7 cellular contexts compared by ENCODE assay signal in genomic region chr21:33383056-33383888, GRCh38. TPM values are rescaled to one million over a fixed set of nuclear protein-coding genes. Genes with fewer than 3 reads are reported as not detected.
A peak's percentile ranks its signal among the peaks of the same experiment; 100 is the strongest.
DNase-seq lines count a peak whose midpoint lies in the region; ATAC-seq lines count a peak whose summit lies in the region.

No MANE protein-coding gene starts in this region.

- peak; percentile 84 for ATAC-seq in GM18873 (IDR thresholded peaks at IDR 0.05; ENCODE audit: low FRiP score, unreplicated experiment)
- ATAC-seq in HG03097 (IDR thresholded peaks at IDR 0.05; ENCODE audit: low FRiP score, unreplicated experiment): peak; percentile 61
- ATAC-seq in right cardiac atrium: peak; percentile 51 to 58

- peaks cover 65% of the 10 kb centered on the region for H3K27me3 Mint-ChIP-seq in activated naive CD4-positive, alpha-beta T cell treated with anti-CD3 and anti-CD28 coated beads, Interleukin-2, amount 10 ng/mL, durations not matched to agents 7 days and 5 days

- peaks cover 72% of the 10 kb centered on the region for H3K4me1 Mint-ChIP-seq in activated naive CD4-positive, alpha-beta T cell treated with anti-CD3 and anti-CD28 coated beads, Interleukin-2, amount 10 ng/mL, durations not matched to agents 7 days and 5 days

- peak overlapping the region; percentile 68 for H3K27ac ChIP-seq in right cardiac atrium (ENCODE audit: low read length)

- peak overlapping the region; percentile 64 for H3K4me3 Mint-ChIP-seq in activated naive CD4-positive, alpha-beta T cell treated with anti-CD3 and anti-CD28 coated beads, Interleukin-2, amount 10 ng/mL, durations not matched to agents 7 days and 5 days

- H3K9me3 ChIP-seq in right cardiac atrium (ENCODE audit: control insufficient read depth, low read length): no peaks in the 10 kb centered on the region

- DNase-seq in SIG-M5 (lab: John Stamatoyannopoulos, UW) (peak; percentile 93), right cardiac atrium (peak; percentile 54 to 81 (median 76)), NCI-H1092 (lab: John Stamatoyannopoulos, UW) (no peak)
- DNase-seq in activated naive CD4-positive, alpha-beta T cell treated with anti-CD3 and anti-CD28 coated beads, Interleukin-2, amount 10 ng/mL, durations not matched to agents 7 days and 5 days: peak; percentile 80
- DNase-seq in stimulated activated CD4-positive, alpha-beta T cell treated with anti-CD3 and anti-CD28 coated beads, Interleukin-15, amount 100 ng/mL, for 24 hours: peak; percentile 75

- peaks cover 5% of the 10 kb centered on the region for H3K36me3 Mint-ChIP-seq in activated naive CD4-positive, alpha-beta T cell treated with anti-CD3 and anti-CD28 coated beads, Interleukin-2, amount 10 ng/mL, durations not matched to agents 7 days and 5 days

- 28% methylated on average over 20 of the region's 20 CpGs for WGBS in right cardiac atrium

- H3K4me3 ChIP-seq in right cardiac atrium (ENCODE audit: low read length): peak overlapping the region; percentile 2

- H3K9me3 Mint-ChIP-seq in activated naive CD4-positive, alpha-beta T cell treated with anti-CD3 and anti-CD28 coated beads, Interleukin-2, amount 10 ng/mL, durations not matched to agents 7 days and 5 days: no peaks in the 10 kb centered on the region

- CTCF ChIA-PET in activated naive CD4-positive, alpha-beta T cell treated with anti-CD3 and anti-CD28 coated beads, Interleukin-2, amount 10 ng/mL, durations not matched to agents 7 days and 5 days (lab: Charles Lee): interaction anchor here (0.9 kb wide), 1 partner anchor 22 kb away, joined by 3 read pairs; no protein-coding TSS in a partner anchor

- H3K27ac Mint-ChIP-seq in activated naive CD4-positive, alpha-beta T cell treated with anti-CD3 and anti-CD28 coated beads, Interleukin-2, amount 10 ng/mL, durations not matched to agents 7 days and 5 days: peak overlapping the region; percentile 82

- H3K27me3 ChIP-seq in right cardiac atrium (ENCODE audit: control insufficient read depth, insufficient read depth): no peaks in the 10 kb centered on the region

- peaks cover 16% of the 10 kb centered on the region for H3K4me1 ChIP-seq in right cardiac atrium (ENCODE audit: control insufficient read depth, insufficient read depth, low read length)

- intact Hi-C loops in right cardiac atrium (cut with DNase I): loop anchor here in 1 of 4 donors (5.0 kb wide), 1 partner anchor 186 kb away; no protein-coding TSS in a partner anchor

RNA-seq across cellular contexts. Expression of gene IFNGR2, which starts 19.9 kb away (rescaled TPM):
- 10 to 100 TPM; 37.5 to 47.4 (median 42.2) TPM for total RNA-seq in right cardiac atrium
- polyA plus RNA-seq in right cardiac atrium: 37.4 TPM

RNA-seq across cellular contexts. Expression of gene IFNAR1, which starts 58.5 kb away (rescaled TPM):
- 10 to 100 TPM; 24.0 to 28.7 (median 26.5) TPM for total RNA-seq in right cardiac atrium
- polyA plus RNA-seq in right cardiac atrium: 9.6 TPM
